9 cellular contexts compared by ENCODE assay signal in the genomic region with DNA sequence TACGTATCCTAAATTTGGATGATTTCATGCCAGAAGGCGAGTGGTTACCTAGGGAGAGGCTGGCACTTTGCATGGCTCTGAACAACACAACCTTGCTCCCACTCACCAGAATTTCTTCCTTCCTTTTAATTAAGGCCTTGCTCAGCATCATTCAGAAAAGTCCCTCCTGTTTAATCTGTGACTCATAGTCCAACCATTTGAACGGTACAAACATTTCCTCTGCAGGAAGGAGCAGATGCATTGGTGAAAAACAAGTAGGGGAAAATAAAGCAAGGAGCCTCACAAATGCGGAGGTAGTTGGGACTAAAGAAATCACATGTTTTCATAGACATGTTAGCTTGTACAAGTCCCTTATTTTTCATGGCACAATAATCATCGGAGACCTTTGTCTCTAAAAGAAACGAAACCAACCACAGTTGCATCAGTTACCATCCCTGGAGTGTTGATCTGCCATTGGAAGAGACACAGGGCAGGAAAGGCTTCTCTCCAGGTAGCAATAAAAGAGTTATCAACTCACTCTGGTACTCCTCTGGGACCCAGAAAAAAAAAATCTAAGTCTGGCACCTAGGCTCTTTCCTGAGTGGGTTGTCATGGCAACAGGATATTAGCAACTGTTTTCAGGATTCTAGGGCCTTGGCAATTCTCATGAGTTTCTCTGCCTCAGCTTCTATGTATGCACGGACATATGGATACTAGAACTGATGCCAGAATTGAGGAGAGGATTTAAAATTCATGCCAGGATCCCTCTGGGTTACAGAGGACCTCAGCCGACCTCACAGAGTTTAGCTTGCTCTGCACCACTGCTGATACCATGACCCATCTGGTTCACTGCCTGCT.
DNase-seq lines count a peak whose midpoint lies in the region; ATAC-seq, FAIRE-seq and TF ChIP-seq lines count a peak whose summit lies in the region.
"Had no signal": no experiment of that assay in that cellular context is flagged by ENCODE, and none has a peak within 500 bp of the region (broad histone marks: within the 10 kb centered on the region; RNA-seq: fewer than 3 reads in every experiment).

No MANE protein-coding gene starts in this region.

- no peak overlapping the region for H2AFZ ChIP-seq in K562 (ENCODE audit: low read depth, low read length)

- no peaks in the 10 kb centered on the region for H3K79me2 ChIP-seq in K562 (ENCODE audit: control insufficient read depth, insufficient read depth, low read length)

- POLR2A ChIA-PET in K562 (lab: Yijun Ruan, JAX) = no interaction called here

- 0% methylated on average over 8 of the region's 8 CpGs for WGBS in K562 (ENCODE audit: insufficient coverage, low coverage, missing lambda C conversion rate)

- no peaks in the 10 kb centered on the region for H4K20me1 ChIP-seq in K562 (replicated peaks; ENCODE audit: control insufficient read depth, insufficient read depth, low read length)

- no peaks in the 10 kb centered on the region for H3K36me3 ChIP-seq in K562 (ENCODE audit: control insufficient read depth, insufficient read depth, low read length)
- H3K36me3 ChIP-seq in BE2C = no peaks in the 10 kb centered on the region

- DNase-seq in A172 (ENCODE audit: low spot score) = peak; percentile 77
- DNase-seq in NCI-H1694 treated with DMSO at 0.1 percent for 48 hours (lab: John Stamatoyannopoulos, UW) = peak; percentile 85
- no peak for DNase-seq in K562 (ENCODE audit: extremely low read depth in 1 of 4, low spot score in 3 of 4)
- peak; percentile 76 for DNase-seq in kidney glomerular epithelial cell (lab: John Stamatoyannopoulos, UW)
- DNase-seq in BE2C = no peak
- no peak for DNase-seq in NCI-H2227 treated with DMSO at 0.1 percent for 48 hours (lab: John Stamatoyannopoulos, UW)
- no peak for DNase-seq in EL

- ATAC-seq in K562 (no peak), HG03175 (IDR thresholded peaks at IDR 0.05; ENCODE audit: unreplicated experiment) (no peak)

- CTCF ChIA-PET in K562 (lab: Yijun Ruan, JAX; ENCODE audit: low intra/inter-chr PET ratio) = no interaction called here

- H3K4me3 ChIP-seq in K562 (no peak overlapping the region), BE2C (ENCODE audit: low read depth, low read length) (no peak overlapping the region)
- H3K4me3 ChIP-seq: skin epidermis had no signal

- no peak overlapping the region for H3K4me2 ChIP-seq in K562 (ENCODE audit: insufficient read depth, low read length)

- no peaks in the 10 kb centered on the region; the same call in 1 of the 2 replicates for H3K9me3 ChIP-seq in K562 (replicated peaks; ENCODE audit: control insufficient read depth, insufficient read depth, low read depth, low read length)
- no peaks in the 10 kb centered on the region for H3K9me3 ChIP-seq in BE2C

- BruUV-seq in K562 (replicated peaks; lab: Mats Ljungman, UMichigan) = no TSS peak

- no peak for TF ChIP-seq EP300 in K562 (IDR thresholded peaks at IDR 0.05; ENCODE audit: low read length)

- H3K27me3 ChIP-seq in K562 (ENCODE audit: control insufficient read depth in 2 of 2, insufficient read depth in 2 of 2, low read length in 2 of 2) = no peaks in the 10 kb centered on the region
- no peaks in the 10 kb centered on the region for H3K27me3 ChIP-seq in BE2C

- H3K4me1 ChIP-seq in K562 (replicated peaks in 1 of 2; ENCODE audit: control insufficient read depth in 2 of 2, insufficient read depth in 2 of 2, low read length in 2 of 2) (no peaks in the 10 kb centered on the region), BE2C (no peaks in the 10 kb centered on the region)

- intact Hi-C loops in K562 (cut with micrococcal nuclease) = no loop called here

- TF ChIP-seq RAD21 in K562 (CRISPR knock-in tag; conservative IDR thresholded peaks at IDR 0.05 in 1 of 2, IDR thresholded peaks at IDR 0.05 in 1 of 2) = no peak

- no peak for TF ChIP-seq POLR2A in K562 (conservative IDR thresholded peaks at IDR 0.05)

- in situ Hi-C loops in K562 (cut with MboI) = no loop called here

- TF ChIP-seq CTCF in K562 (IDR thresholded peaks at IDR 0.05 in 2 of 3, conservative IDR thresholded peaks at IDR 0.05 in 1 of 3; ENCODE audit: insufficient read depth in 2 of 3, low read depth in 1 of 3, low read length in 3 of 3) (no peak), BE2C (IDR thresholded peaks at IDR 0.05; ENCODE audit: low read depth, low read length) (no peak)

- FAIRE-seq in K562 (lab: Jason Lieb, UNC) = no peak

- no peak overlapping the region for H3K27ac ChIP-seq in K562 (ENCODE audit: extremely low read depth, low read depth, low read length)
- H3K27ac ChIP-seq: skin epidermis had no signal

- H3K9me1 ChIP-seq in K562 (ENCODE audit: control insufficient read depth, insufficient read depth, low read length) = no peaks in the 10 kb centered on the region

- H3K9ac ChIP-seq in K562 (ENCODE audit: insufficient read depth in 1 of 2, low read depth in 2 of 2, low read length in 2 of 2) = no peak overlapping the region

TF ChIP-seq in K562, 482 proteins besides CTCF, POLR2A, EP300 and RAD21:
- peak; percentile 66 for TF ChIP-seq RFX1 (IDR thresholded peaks at IDR 0.05)
- no peak for TF ChIP-seq CBFA2T3 (IDR thresholded peaks at IDR 0.05)
- no peak for TF ChIP-seq FOXJ3 (CRISPR knock-in tag; IDR thresholded peaks at IDR 0.05)

Comparison
In these comparisons a context has a peak if more than half of its experiments do, and no peak if none do; other contexts are left out.
1. DNase-seq: peak in A172 (single experiment), NCI-H1694 treated with DMSO at 0.1 percent for 48 hours (single experiment) and kidney glomerular epithelial cell (single experiment); none in K562 (0 of 4), BE2C (single experiment), NCI-H2227 treated with DMSO at 0.1 percent for 48 hours (single experiment) and EL (single experiment).